ENCODE assay signal across 8 cellular contexts in the genomic region with DNA sequence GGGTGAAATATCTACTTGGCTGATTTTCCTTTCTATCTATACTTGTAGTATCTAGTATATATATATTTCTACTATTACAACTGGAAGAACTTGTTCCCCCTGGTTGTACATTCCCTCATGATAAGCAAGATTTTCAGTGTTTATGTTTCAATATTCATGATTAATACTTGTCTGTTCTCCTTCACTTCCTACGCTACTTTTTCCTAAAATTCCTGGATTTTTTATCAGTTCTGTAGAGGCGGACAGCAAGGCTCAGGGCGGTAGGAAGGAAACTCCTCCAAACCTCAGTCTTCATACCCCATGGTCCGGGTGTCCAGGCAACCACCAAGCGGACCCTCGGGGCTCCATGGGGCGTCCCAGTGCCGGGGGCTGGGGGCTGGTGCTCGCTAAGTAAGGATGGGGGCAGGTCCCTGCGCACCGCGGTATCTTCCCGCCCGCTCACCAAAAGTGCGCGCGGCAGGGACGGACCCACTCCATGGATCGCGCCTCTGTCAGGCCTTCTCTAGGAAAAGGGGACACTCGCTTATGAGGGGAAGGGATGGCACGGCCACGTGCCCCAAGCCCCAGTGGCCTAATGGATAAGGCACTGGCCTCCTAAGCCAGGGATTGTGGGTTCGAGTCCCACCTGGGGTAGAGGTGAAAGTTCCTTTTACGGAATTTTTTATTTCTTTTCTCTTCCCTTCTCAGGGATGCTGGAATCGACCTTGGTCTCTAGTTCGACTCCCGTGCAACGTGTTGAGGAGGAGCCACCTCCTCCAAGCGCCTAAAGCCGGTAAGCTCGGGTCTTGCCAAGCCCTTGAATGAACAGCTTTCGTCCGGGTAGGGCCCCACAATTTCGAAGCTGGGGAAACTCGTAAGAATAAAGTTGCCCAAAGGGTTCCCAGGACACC. TPM values are rescaled to one million over a fixed set of nuclear protein-coding genes. Genes with fewer than 3 reads are reported as not detected.
DNase-seq lines count a peak whose midpoint lies in the region; ATAC-seq, FAIRE-seq and TF ChIP-seq lines count a peak whose summit lies in the region.

No MANE protein-coding gene starts in this region.

- TF ChIP-seq CTCF in WERI-Rb-1 (IDR thresholded peaks at IDR 0.05; ENCODE audit: low read depth, low read length) = no peak
- peak; percentile 25 for TF ChIP-seq CTCF in MCF 10A (IDR thresholded peaks at IDR 0.05; ENCODE audit: unreplicated experiment)
- no peak for TF ChIP-seq CTCF in gastrocnemius medialis (IDR thresholded peaks at IDR 0.05 in 4 of 5, conservative IDR thresholded peaks at IDR 0.05 in 1 of 5)

- peak; percentile 52 for ATAC-seq in HG03095 (IDR thresholded peaks at IDR 0.05; ENCODE audit: unreplicated experiment)
- ATAC-seq in gastrocnemius medialis = peak; percentile 67 to 69
- ATAC-seq in GM18873 (IDR thresholded peaks at IDR 0.05; ENCODE audit: low FRiP score, unreplicated experiment) = no peak

- in situ Hi-C loops in gastrocnemius medialis (cut with MboI; ENCODE audit: low sequenced_read_pairs in 4 of 4) = no loop called here

- H3K4me3 Mint-ChIP-seq in MCF 10A (ENCODE audit: unreplicated experiment) = peak overlapping the region; percentile 81

- H3K4me1 ChIP-seq in iPS-18a (ENCODE audit: control insufficient read depth, low read depth, low read length) (peaks cover 5% of the 10 kb centered on the region), gastrocnemius medialis (peaks cover 11 to 25% of the 10 kb centered on the region in 2 donors)

- H3K4me3 ChIP-seq in WERI-Rb-1 (ENCODE audit: low read depth, low read length) = peak overlapping the region; percentile 80
- H3K4me3 ChIP-seq in iPS-18a (ENCODE audit: low read length) = peak overlapping the region; percentile 90
- peak overlapping the region; percentile 68 to 81 (median 74) for H3K4me3 ChIP-seq in gastrocnemius medialis

- H3K27me3 Mint-ChIP-seq in MCF 10A (ENCODE audit: insufficient read depth, unreplicated experiment) = no peaks in the 10 kb centered on the region

- peaks cover 10% of the 10 kb centered on the region for H3K36me3 ChIP-seq in WERI-Rb-1
- peaks cover 10% of the 10 kb centered on the region for H3K36me3 ChIP-seq in iPS-18a (ENCODE audit: control insufficient read depth, low read depth, low read length)
- H3K36me3 ChIP-seq in gastrocnemius medialis = peaks cover 0 to 6% of the 10 kb centered on the region in 2 donors

- TF ChIP-seq POLR2A in GM12891 (IDR thresholded peaks at IDR 0.05; ENCODE audit: low read depth, low read length) (no peak), gastrocnemius medialis (IDR thresholded peaks at IDR 0.05) (no peak)

- peak overlapping the region; percentile 95 for H3K9ac ChIP-seq in iPS-18a (ENCODE audit: low read length)

- intact Hi-C loops in MCF 10A (cut with micrococcal nuclease) (loop anchor here (1.0 to 2.0 kb wide), 3 partner anchors 21 to 72 kb away; a partner anchor contains a TSS), gastrocnemius medialis (cut with DNase I; ENCODE audit: low total_unique reads) (loop anchor here (1.0 to 2.0 kb wide), 2 partner anchors 21 to 47 kb away; a partner anchor contains a TSS)

- peaks cover 49% of the 10 kb centered on the region for H3K36me3 Mint-ChIP-seq in MCF 10A (ENCODE audit: insufficient read depth, unreplicated experiment)

- POLR2A ChIA-PET in MCF 10A (lab: Yijun Ruan, JAX) = interaction anchor here (1.3 to 3.6 kb wide), 11 partner anchors 9 to 160 kb away, joined by 3 to 63 read pairs (median 9); a partner anchor contains a TSS

- H3K9me3 Mint-ChIP-seq in MCF 10A (ENCODE audit: unreplicated experiment) = no peaks in the 10 kb centered on the region

- H3K27ac Mint-ChIP-seq in MCF 10A (ENCODE audit: low read depth, unreplicated experiment) = peak overlapping the region; percentile 94

- peak; percentile 89 for FAIRE-seq in GM12891 (lab: Jason Lieb, UNC)

- no TSS peak for BruUV-seq in MCF 10A (replicated peaks; lab: Mats Ljungman, UMichigan)

- H3K9me3 ChIP-seq in WERI-Rb-1 (ENCODE audit: severe bottlenecking) = peaks cover 7% of the 10 kb centered on the region
- peaks cover 3% of the 10 kb centered on the region for H3K9me3 ChIP-seq in iPS-18a (ENCODE audit: control insufficient read depth, low read depth, low read length)
- no peaks in the 10 kb centered on the region for H3K9me3 ChIP-seq in gastrocnemius medialis

- peak overlapping the region; percentile 94 for H3K27ac ChIP-seq in WERI-Rb-1
- H3K27ac ChIP-seq in iPS-18a (ENCODE audit: low read length) = peak overlapping the region; percentile 41
- peak overlapping the region; percentile 79 to 88 (median 85) for H3K27ac ChIP-seq in gastrocnemius medialis

- H3K27me3 ChIP-seq in WERI-Rb-1 (ENCODE audit: insufficient read depth, low read depth, severe bottlenecking) (no peaks in the 10 kb centered on the region), iPS-18a (ENCODE audit: control insufficient read depth, insufficient read depth, low read length) (no peaks in the 10 kb centered on the region), gastrocnemius medialis (no peaks in the 10 kb centered on the region)

- DNase-seq in GM12891 (ENCODE audit: insufficient read length, low spot score) = peak; percentile 59
- peak; percentile 82 for DNase-seq in NCI-H2171 (lab: John Stamatoyannopoulos, UW)
- DNase-seq in WERI-Rb-1 = peak; percentile 98
- DNase-seq in MCF 10A (ENCODE audit: unreplicated experiment) = peak; percentile 94
- peak; percentile 76 to 86 for DNase-seq in gastrocnemius medialis

- CTCF ChIA-PET in MCF 10A (lab: Yijun Ruan, JAX) = interaction anchor here (0.6 to 2.0 kb wide), 5 partner anchors 11 to 72 kb away, joined by 3 to 4 read pairs (median 3); no protein-coding TSS in a partner anchor

- peaks cover 12% of the 10 kb centered on the region for H3K4me1 Mint-ChIP-seq in MCF 10A (ENCODE audit: insufficient read depth, unreplicated experiment)

TF ChIP-seq in GM12891, 5 proteins besides CTCF, POLR2A, EP300 and RAD21:
- no peak for TF ChIP-seq TAF1 (IDR thresholded peaks at IDR 0.05; ENCODE audit: low read depth, low read length)
- TF ChIP-seq POLR2AphosphoS5 (IDR thresholded peaks at IDR 0.05; ENCODE audit: low read depth, low read length) = no peak
- TF ChIP-seq PAX5 (IDR thresholded peaks at IDR 0.05; ENCODE audit: insufficient read depth, low read length, severe bottlenecking) = no peak
- no peak for TF ChIP-seq POU2F2 (IDR thresholded peaks at IDR 0.05; ENCODE audit: low read depth, low read length)
- TF ChIP-seq SPI1 (IDR thresholded peaks at IDR 0.05; ENCODE audit: low read depth, low read length) = no peak

RNA-seq across cellular contexts. Expression of a gene that starts 13.2 kb away (rescaled TPM):
- polyA plus RNA-seq in GM12891 (2012; ENCODE audit: low read depth, missing spikeins) = 425 TPM
- total RNA-seq in MCF 10A (2022) (362 and 455 TPM in 2 replicates), gastrocnemius medialis (100 to 1,000 TPM; 377 to 495 (median 491) TPM)

RNA-seq across cellular contexts. Expression of a gene that starts 13.4 kb away (rescaled TPM):
- polyA plus RNA-seq in GM12891 (2012; ENCODE audit: low read depth, missing spikeins) = 11.3 TPM
- total RNA-seq in MCF 10A (2022) (11.9 and 12.8 TPM in 2 replicates), gastrocnemius medialis (10 to 100 TPM; 29.4 to 51.1 (median 41.8) TPM)

RNA-seq across cellular contexts. Expression of a gene that starts 21.1 kb away (rescaled TPM):
- polyA plus RNA-seq in GM12891 (2012; ENCODE audit: low read depth, missing spikeins) = 38.0 TPM
- total RNA-seq in MCF 10A (2022) (56.5 and 71.2 TPM in 2 replicates), gastrocnemius medialis (100 to 1,000 TPM in 3 of 4 donors, 10 to 100 TPM in 1; 97.9 to 141 (median 107) TPM)

RNA-seq across cellular contexts. Expression of a gene that starts 46.2 kb away (rescaled TPM):
- polyA plus RNA-seq in GM12891 (2012; ENCODE audit: low read depth, missing spikeins) = 0.04 TPM
- 3.4 and 4.1 TPM in 2 replicates for total RNA-seq in MCF 10A (2022)
- total RNA-seq in gastrocnemius medialis = 1 to 10 TPM; 1.3 to 3.6 (median 2.6) TPM

RNA-seq across cellular contexts. Expression of a gene that starts 54.2 kb away (rescaled TPM):
- polyA plus RNA-seq in GM12891 (2012; ENCODE audit: low read depth, missing spikeins) = 2.4 TPM
- total RNA-seq in MCF 10A (2022) (26.0 and 33.1 TPM in 2 replicates), gastrocnemius medialis (1 to 10 TPM; 1.5 to 7.9 (median 6.9) TPM)

Comparison
In these comparisons a context has a peak if more than half of its experiments do, and no peak if none do; other contexts are left out.
1. H3K27ac ChIP-seq: peak in every context shown above with its lines; median percentile 94 in WERI-Rb-1; 85 in gastrocnemius medialis; 41 in iPS-18a.